22 cellular contexts compared by ENCODE assay signal in genomic region chr2:200794143-200794542, GRCh38. TPM values are rescaled to one million over a fixed set of nuclear protein-coding genes. Genes with fewer than 3 reads are reported as not detected.
A peak's percentile ranks its signal among the peaks of the same experiment; 100 is the strongest.
DNase-seq lines count a peak whose midpoint lies in the region; ATAC-seq, FAIRE-seq and TF ChIP-seq lines count a peak whose summit lies in the region.
"Had no signal": no experiment of that assay in that cellular context is flagged by ENCODE, and none has a peak within 500 bp of the region (broad histone marks: within the 10 kb centered on the region; RNA-seq: fewer than 3 reads in every experiment).

No MANE protein-coding gene starts in this region.

- no peaks in the 10 kb centered on the region for H3K9me3 ChIP-seq in IMR-90 (ENCODE audit: control insufficient read depth, insufficient read depth, low read length)
- H3K9me3 ChIP-seq in K562 (replicated peaks; ENCODE audit: control insufficient read depth, insufficient read depth, low read depth, low read length): no peaks in the 10 kb centered on the region
- H3K9me3 ChIP-seq: BE2C; BLaER1 treated with 17β-estradiol and CSF1 and Interleukin-3, amounts not matched to agents 10 nM and 100 nM had no signal

- POLR2A ChIA-PET in IMR-90 (lab: Charles Lee; ENCODE audit: unreplicated experiment): no interaction called here
- POLR2A ChIA-PET in K562 (lab: Yijun Ruan, JAX): no interaction called here

- H2AK9ac ChIP-seq in IMR-90 (replicated peaks; ENCODE audit: low read depth, low read length, poor library complexity): no peak overlapping the region

- no peaks in the 10 kb centered on the region for H3K36me3 Mint-ChIP-seq in type B pancreatic cell
- no peaks in the 10 kb centered on the region for H3K36me3 Mint-ChIP-seq in stimulated activated effector memory CD8-positive, alpha-beta T cell treated with anti-CD3 and anti-CD28 coated beads, Interleukin-12 subunit alpha, Interleukin-12 subunit beta, amount 100 ng/mL, for 72 hours

- TF ChIP-seq CTCF in IMR-90 (conservative IDR thresholded peaks at IDR 0.05; ENCODE audit: low read depth, low read length): no peak
- TF ChIP-seq CTCF in K562 (IDR thresholded peaks at IDR 0.05 in 2 of 3, conservative IDR thresholded peaks at IDR 0.05 in 1 of 3; ENCODE audit: insufficient read depth in 2 of 3, low read depth in 1 of 3, low read length in 3 of 3): no peak
- no peak for TF ChIP-seq CTCF in type B pancreatic cell (conservative IDR thresholded peaks at IDR 0.05)
- no peak for TF ChIP-seq CTCF in foreskin fibroblast (IDR thresholded peaks at IDR 0.05; ENCODE audit: low read depth, low read length)

- H3K4me1 ChIP-seq in ACC112 (ENCODE audit: control insufficient read depth, insufficient read depth, low read length, unreplicated experiment): peaks cover 40% of the 10 kb centered on the region
- H3K4me1 ChIP-seq in IMR-90 (ENCODE audit: control insufficient read depth, insufficient read depth, low read length): peaks cover 5% of the 10 kb centered on the region
- peaks cover 8 to 23% of the 10 kb centered on the region in 2 experiments; a peak in 4 of 5 replicates for H3K4me1 ChIP-seq in K562 (replicated peaks in 1 of 2; ENCODE audit: control insufficient read depth in 2 of 2, insufficient read depth in 2 of 2, low read length in 2 of 2)
- H3K4me1 ChIP-seq: BE2C had no signal

- no peak overlapping the region; a peak in 1 of 4 replicates for H4K8ac ChIP-seq in IMR-90 (ENCODE audit: low read depth in 2 of 2, low read length in 2 of 2)

- H3K4me2 ChIP-seq in IMR-90 (ENCODE audit: low read depth, low read length) (no peak overlapping the region), K562 (ENCODE audit: insufficient read depth, low read length) (no peak overlapping the region)
- H3K4me2 ChIP-seq: GM23338 had no signal

- no peak overlapping the region for H3K14ac ChIP-seq in IMR-90 (replicated peaks; ENCODE audit: low read depth, low read length)

- H2AFZ ChIP-seq in ACC112 (ENCODE audit: low read length, unreplicated experiment) (peak overlapping the region; percentile 12), IMR-90 (replicated peaks; ENCODE audit: low read length, poor library complexity) (no peak overlapping the region), K562 (ENCODE audit: low read depth, low read length) (peak overlapping the region; percentile 96)
- H2AFZ ChIP-seq: GM23338 had no signal

- H2BK5ac ChIP-seq in IMR-90 (ENCODE audit: low read depth, low read length, poor library complexity, severe bottlenecking): no peak overlapping the region

- ATAC-seq in IMR-90 (ENCODE audit: low read depth): peak; percentile 49; the same call in 1 of the 2 replicates
- ATAC-seq in K562: no peak
- no peak for ATAC-seq in stimulated activated effector memory CD8-positive, alpha-beta T cell treated with anti-CD3 and anti-CD28 coated beads, Interleukin-12 subunit alpha, Interleukin-12 subunit beta, amount 100 ng/mL, for 72 hours

- H3K27me3 ChIP-seq in ACC112 (ENCODE audit: insufficient read depth, low read length) (no peaks in the 10 kb centered on the region), IMR-90 (ENCODE audit: control insufficient read depth, insufficient read depth, low read length) (no peaks in the 10 kb centered on the region), K562 (ENCODE audit: control insufficient read depth in 2 of 2, insufficient read depth in 2 of 2, low read length in 2 of 2) (no peaks in the 10 kb centered on the region)
- H3K27me3 ChIP-seq: BE2C; BLaER1 treated with 17β-estradiol and CSF1 and Interleukin-3, amounts not matched to agents 10 nM and 100 nM had no signal

- peaks cover 9% of the 10 kb centered on the region for H3K9me1 ChIP-seq in IMR-90 (ENCODE audit: insufficient read depth, low read length)
- no peaks in the 10 kb centered on the region for H3K9me1 ChIP-seq in K562 (ENCODE audit: control insufficient read depth, insufficient read depth, low read length)

- dilution Hi-C loops in IMR-90 (cut with HindIII; ENCODE audit: low sequenced_read_pairs, unreplicated experiment): no loop called here

- H3K4me1 Mint-ChIP-seq in type B pancreatic cell (ENCODE audit: unreplicated experiment): peaks cover 7% of the 10 kb centered on the region
- H3K4me1 Mint-ChIP-seq in stimulated activated effector memory CD8-positive, alpha-beta T cell treated with anti-CD3 and anti-CD28 coated beads, Interleukin-12 subunit alpha, Interleukin-12 subunit beta, amount 100 ng/mL, for 72 hours: no peaks in the 10 kb centered on the region
- H3K4me1 Mint-ChIP-seq: CD8-positive, alpha-beta memory T cell had no signal

- intact Hi-C loops in IMR-90 (cut with micrococcal nuclease) (loop anchor here (2.0 kb wide), 1 partner anchor 15 kb away; no protein-coding TSS in a partner anchor), K562 (cut with micrococcal nuclease) (no loop called here)

- no peak for TF ChIP-seq POLR2A in IMR-90 (IDR thresholded peaks at IDR 0.05; ENCODE audit: low read depth, low read length)
- TF ChIP-seq POLR2A in K562 (conservative IDR thresholded peaks at IDR 0.05): no peak

- no peak overlapping the region for H2BK120ac ChIP-seq in IMR-90 (ENCODE audit: low read depth, low read length)

- no peak for TF ChIP-seq RAD21 in IMR-90 (IDR thresholded peaks at IDR 0.05; ENCODE audit: low read length)
- no peak for TF ChIP-seq RAD21 in K562 (CRISPR knock-in tag; conservative IDR thresholded peaks at IDR 0.05 in 1 of 2, IDR thresholded peaks at IDR 0.05 in 1 of 2)

- no peaks in the 10 kb centered on the region for H3K9me3 Mint-ChIP-seq in type B pancreatic cell
- no peaks in the 10 kb centered on the region for H3K9me3 Mint-ChIP-seq in stimulated activated effector memory CD8-positive, alpha-beta T cell treated with anti-CD3 and anti-CD28 coated beads, Interleukin-12 subunit alpha, Interleukin-12 subunit beta, amount 100 ng/mL, for 72 hours
- H3K9me3 Mint-ChIP-seq: CD14-positive monocyte; CD4-positive, alpha-beta T cell; CD8-positive, alpha-beta memory T cell; GM23338; H9; HFFc6 had no signal

- DNase-seq in IMR-90 (no peak), K562 (ENCODE audit: extremely low read depth in 1 of 4, low spot score in 3 of 4) (no peak), type B pancreatic cell (ENCODE audit: extremely low spot score, unreplicated experiment) (no peak), cortex of kidney (lab: John Stamatoyannopoulos, UW) (no peak), foreskin fibroblast (no peak)
- DNase-seq in stimulated activated effector memory CD8-positive, alpha-beta T cell treated with anti-CD3 and anti-CD28 coated beads, Interleukin-12 subunit alpha, Interleukin-12 subunit beta, amount 100 ng/mL, for 72 hours (ENCODE audit: low spot score in 2 of 2): no peak
- DNase-seq: AML-193; BE2C; CD4-positive, alpha-beta T cell; CD8-positive, alpha-beta memory T cell; DMS 273 treated with DMSO at 0.1 percent for 48 hours; DMS79 treated with DMSO at 0.1 percent for 48 hours; GF-D8; HFFc6 had no signal

- H3K4me3 ChIP-seq in ACC112 (ENCODE audit: low read depth, low read length) (no peak overlapping the region), IMR-90 (ENCODE audit: insufficient read depth, low read depth, low read length) (no peak overlapping the region), K562 (no peak overlapping the region), foreskin fibroblast (ENCODE audit: low read depth in 1 of 2, low read length in 2 of 2) (no peak overlapping the region)
- H3K4me3 ChIP-seq: BLaER1 treated with 17β-estradiol and CSF1 and Interleukin-3, amounts not matched to agents 10 nM and 100 nM; GM23338 had no signal

- no peak overlapping the region for H2BK15ac ChIP-seq in IMR-90 (ENCODE audit: low read depth, low read length)

- H4K5ac ChIP-seq in IMR-90 (ENCODE audit: low read depth, low read length): no peak overlapping the region

- CTCF ChIA-PET in IMR-90 (lab: Yijun Ruan, JAX): no interaction called here
- CTCF ChIA-PET in K562 (lab: Yijun Ruan, JAX; ENCODE audit: low intra/inter-chr PET ratio): interaction anchor here (0.8 kb wide), 1 partner anchor 81 kb away, joined by 3 read pairs; no protein-coding TSS in a partner anchor

- in situ Hi-C loops in IMR-90 (cut with MboI; ENCODE audit: low sequenced_read_pairs) (no loop called here), K562 (cut with MboI) (no loop called here)

- BruUV-seq in IMR-90 (replicated peaks; lab: Mats Ljungman, UMichigan) (no TSS peak), K562 (replicated peaks; lab: Mats Ljungman, UMichigan) (no TSS peak)

- H3K4me3 Mint-ChIP-seq in type B pancreatic cell: no peak overlapping the region
- no peak overlapping the region for H3K4me3 Mint-ChIP-seq in stimulated activated effector memory CD8-positive, alpha-beta T cell treated with anti-CD3 and anti-CD28 coated beads, Interleukin-12 subunit alpha, Interleukin-12 subunit beta, amount 100 ng/mL, for 72 hours
- H3K4me3 Mint-ChIP-seq: CD14-positive monocyte; CD4-positive, alpha-beta T cell; CD8-positive, alpha-beta memory T cell; GM23338; H9; HFFc6 had no signal

- no peak for TF ChIP-seq EP300 in K562 (IDR thresholded peaks at IDR 0.05; ENCODE audit: low read length)

- no peak overlapping the region for H3K4ac ChIP-seq in IMR-90 (ENCODE audit: low read depth, low read length)

- peak overlapping the region; percentile 33 for H3K27ac Mint-ChIP-seq in type B pancreatic cell
- H3K27ac Mint-ChIP-seq in stimulated activated effector memory CD8-positive, alpha-beta T cell treated with anti-CD3 and anti-CD28 coated beads, Interleukin-12 subunit alpha, Interleukin-12 subunit beta, amount 100 ng/mL, for 72 hours: no peak overlapping the region
- H3K27ac Mint-ChIP-seq: CD4-positive, alpha-beta T cell; GM23338; HFFc6 had no signal

- H3K36me3 ChIP-seq in ACC112 (ENCODE audit: insufficient read depth, low read length) (no peaks in the 10 kb centered on the region), IMR-90 (ENCODE audit: control insufficient read depth, insufficient read depth, low read length) (no peaks in the 10 kb centered on the region), K562 (ENCODE audit: control insufficient read depth, insufficient read depth, low read length) (no peaks in the 10 kb centered on the region)
- H3K36me3 ChIP-seq: BE2C had no signal

- peaks cover 0 to 5% of the 10 kb centered on the region in 2 experiments; a peak in 1 of 4 replicates for H3K79me1 ChIP-seq in IMR-90 (ENCODE audit: low read depth in 1 of 2, low read length in 2 of 2)

- H3K56ac ChIP-seq in IMR-90 (ENCODE audit: extremely low read depth, insufficient read depth, low read length): no peak overlapping the region

- H3K23ac ChIP-seq in IMR-90 (ENCODE audit: low read depth, low read length): no peak overlapping the region

- WGBS in IMR-90 (ENCODE audit: extremely low coverage in 2 of 2, insufficient read length in 1 of 2), 2 experiments: no CpG with 5 or more reads among the region's 2 CpGs
- 44% methylated on average over 2 of the region's 2 CpGs for WGBS in K562 (ENCODE audit: insufficient coverage, low coverage, missing lambda C conversion rate)

- no peak overlapping the region for H3K9ac ChIP-seq in IMR-90 (ENCODE audit: low read depth, low read length)
- H3K9ac ChIP-seq in K562 (ENCODE audit: insufficient read depth in 1 of 2, low read depth in 2 of 2, low read length in 2 of 2): no peak overlapping the region

- no peak overlapping the region for H2BK20ac ChIP-seq in IMR-90 (ENCODE audit: low read depth, low read length)

- no peak overlapping the region for H3K18ac ChIP-seq in IMR-90 (ENCODE audit: low read depth, low read length)

- FAIRE-seq in K562 (lab: Jason Lieb, UNC): no peak
- FAIRE-seq: D721Med, GM12891, GM18507 had no signal

- peak overlapping the region; percentile 26; the same call in 1 of the 2 replicates for H3K27ac ChIP-seq in ACC112 (ENCODE audit: low read depth, low read length)
- H3K27ac ChIP-seq in IMR-90 (ENCODE audit: insufficient read depth, low read length): no peak overlapping the region
- no peak overlapping the region for H3K27ac ChIP-seq in K562 (ENCODE audit: extremely low read depth, low read depth, low read length)
- H3K27ac ChIP-seq: BLaER1 treated with 17β-estradiol and CSF1 and Interleukin-3, amounts not matched to agents 10 nM and 100 nM had no signal

- H4K20me1 ChIP-seq in IMR-90 (ENCODE audit: insufficient read depth, low read length) (no peaks in the 10 kb centered on the region), K562 (replicated peaks; ENCODE audit: control insufficient read depth, insufficient read depth, low read length) (no peaks in the 10 kb centered on the region)
- H4K20me1 ChIP-seq: BLaER1 treated with 17β-estradiol and CSF1 and Interleukin-3, amounts not matched to agents 10 nM and 100 nM had no signal

- no peak overlapping the region for H2AK5ac ChIP-seq in IMR-90 (ENCODE audit: low read depth, low read length)

- H4K91ac ChIP-seq in IMR-90 (ENCODE audit: insufficient read depth, low read depth, low read length): no peak overlapping the region

- H3K27me3 Mint-ChIP-seq in type B pancreatic cell: peaks cover 4% of the 10 kb centered on the region

- no peaks in the 10 kb centered on the region for H3K79me2 ChIP-seq in ACC112 (ENCODE audit: control insufficient read depth, insufficient read depth, low read length, unreplicated experiment)
- no peaks in the 10 kb centered on the region for H3K79me2 ChIP-seq in K562 (ENCODE audit: control insufficient read depth, insufficient read depth, low read length)

RNA-seq across cellular contexts. Expression of gene BZW1, which starts 17.6 kb away (rescaled TPM):
- total RNA-seq in IMR-90 (2012; rRNA removed): 268 and 323 TPM in 2 replicates
- polyA plus RNA-seq in IMR-90 (2012; rRNA removed): 187 and 204 TPM in 2 replicates
- polyA plus RNA-seq in IMR-90 (2012; cell fraction: cytosol; rRNA removed): 31.6 and 185 TPM in 2 replicates
- polyA plus RNA-seq in IMR-90 (2012; cell fraction: nucleus; rRNA removed; ENCODE audit: low replicate concordance): 11.5 and 146 TPM in 2 replicates
- 57.7 and 112 TPM in 2 replicates for total RNA-seq in K562 (2011; cell fraction: chromatin; rRNA removed; ENCODE audit: low replicate concordance)
- 25.2 and 30.8 TPM in 2 replicates for total RNA-seq in K562 (2011; cell fraction: nucleolus; rRNA removed)
- 49.5 and 52.8 TPM in 2 replicates for total RNA-seq in K562 (2011; cell fraction: nucleoplasm; rRNA removed)
- 151 and 176 TPM in 2 replicates for total RNA-seq in K562 (2014; rRNA removed)
- 211 and 248 TPM in 2 replicates for total RNA-seq in K562 (2014; rRNA removed; fragmentation: Illumina TruSeq; extraction: Trizol)
- 206 and 233 TPM in 2 replicates for total RNA-seq in K562 (2015; rRNA removed; fragmentation: Illumina TruSeq; extraction: Trizol)
- 187 and 198 TPM in 2 replicates for total RNA-seq in K562 (2021)
- 144 and 198 TPM in 2 replicates for polyA plus RNA-seq in K562 (2011; rRNA removed)
- polyA plus RNA-seq in K562 (2011; cell fraction: cytosol; rRNA removed): 102 and 107 TPM in 2 replicates
- 40.4 and 50.4 TPM in 2 replicates for polyA plus RNA-seq in K562 (2011; cell fraction: nucleus; rRNA removed)
- polyA plus RNA-seq in K562 (2012): 94.6 and 173 TPM in 2 replicates
- polyA plus RNA-seq in K562 (2014; fragmentation: Illumina TruSeq; extraction: Trizol): 134 and 161 TPM in 2 replicates
- polyA plus RNA-seq in K562 (2014; fragmentation: Nextera tagmentation; extraction: Ambion mirVana): 100 to 1,000 TPM; 235 to 244 TPM
- polyA plus RNA-seq in K562 (2014; rRNA removed): 110 and 111 TPM in 2 replicates
- polyA minus RNA-seq in K562 (2011; rRNA and poly(A)+ RNA removed): 249 and 314 TPM in 2 replicates
- 144 and 167 TPM in 2 replicates for polyA minus RNA-seq in K562 (2011; cell fraction: cytosol; rRNA and poly(A)+ RNA removed)
- 53.3 and 84.3 TPM in 2 replicates for polyA minus RNA-seq in K562 (2011; cell fraction: nucleus; rRNA and poly(A)+ RNA removed)
- 254 and 275 TPM in 2 replicates for total RNA-seq in type B pancreatic cell (ENCODE audit: low replicate concordance)
